ENCODE assay signal across 12 cellular contexts in genomic region chr5:14105717-14106435, GRCh38. TPM values are rescaled to one million over a fixed set of nuclear protein-coding genes. Genes with fewer than 3 reads are reported as not detected.
DNase-seq lines count a peak whose midpoint lies in the region; ATAC-seq, FAIRE-seq and TF ChIP-seq lines count a peak whose summit lies in the region.
"Had no signal": no experiment of that assay in that cellular context is flagged by ENCODE, and none has a peak within 500 bp of the region (broad histone marks: within the 10 kb centered on the region; RNA-seq: fewer than 3 reads in every experiment).

No MANE protein-coding gene starts in this region.

- no peak overlapping the region for H3K4me3 ChIP-seq in kidney epithelial cell (ENCODE audit: low read depth, low read length)
- H3K4me3 ChIP-seq: heart right ventricle, K562, pancreas had no signal

- H3K36me3 Mint-ChIP-seq in activated B cell treated with CpG ODN at 0.5 μM for 24 hours (ENCODE audit: low read depth), result no peaks in the 10 kb centered on the region

- intact Hi-C loops in activated B cell treated with CpG ODN at 0.5 μM for 24 hours (cut with micrococcal nuclease), result loop anchor here (5.0 kb wide), 2 partner anchors 236 to 551 kb away; no protein-coding TSS in a partner anchor

- no peak for ATAC-seq in activated B cell treated with CpG ODN at 0.5 μM for 24 hours (ENCODE audit: low read depth)
- no peak for ATAC-seq in HG03095 (IDR thresholded peaks at IDR 0.05; ENCODE audit: unreplicated experiment)
- ATAC-seq in GM21526 (IDR thresholded peaks at IDR 0.05; ENCODE audit: low FRiP score, unreplicated experiment), result no peak
- ATAC-seq in HG03439 (IDR thresholded peaks at IDR 0.05; ENCODE audit: unreplicated experiment), result no peak
- ATAC-seq: K562 had no signal

- H3K36me3 ChIP-seq in kidney epithelial cell (ENCODE audit: control insufficient read depth, insufficient read depth, low read length), result no peaks in the 10 kb centered on the region
- H3K36me3 ChIP-seq: heart right ventricle, pancreas had no signal

- H3K9me3 Mint-ChIP-seq in activated B cell treated with CpG ODN at 0.5 μM for 24 hours, result peaks cover 8% of the 10 kb centered on the region

- FAIRE-seq in GM12891 (lab: Jason Lieb, UNC), result no peak
- FAIRE-seq: K562, pancreas had no signal

- peak overlapping the region; percentile 9 for H3K4me3 Mint-ChIP-seq in activated B cell treated with CpG ODN at 0.5 μM for 24 hours

- peaks cover 1% of the 10 kb centered on the region for H3K27me3 Mint-ChIP-seq in activated B cell treated with CpG ODN at 0.5 μM for 24 hours

- H3K4me1 Mint-ChIP-seq in activated B cell treated with CpG ODN at 0.5 μM for 24 hours, result peaks cover 40% of the 10 kb centered on the region

- POLR2A ChIA-PET in activated B cell treated with CpG ODN at 0.5 μM for 24 hours (lab: Charles Lee), result interaction anchor here (1.1 kb wide), 1 partner anchor 106 kb away, joined by 3 read pairs; no protein-coding TSS in a partner anchor

- TF ChIP-seq POLR2A in GM12891 (IDR thresholded peaks at IDR 0.05; ENCODE audit: low read depth, low read length), result no peak

- TF ChIP-seq CTCF in activated B cell treated with CpG ODN at 0.5 μM for 24 hours (IDR thresholded peaks at IDR 0.05) (no peak), kidney epithelial cell (IDR thresholded peaks at IDR 0.05; ENCODE audit: insufficient read depth, low read length, poor library complexity, severe bottlenecking) (no peak)

- CTCF ChIA-PET in activated B cell treated with CpG ODN at 0.5 μM for 24 hours (lab: Charles Lee), result interaction anchor here (0.8 to 1.3 kb wide), 2 partner anchors 164 to 166 kb away, joined by 4 to 8 read pairs; no protein-coding TSS in a partner anchor

- no peaks in the 10 kb centered on the region for H3K27me3 ChIP-seq in kidney epithelial cell (ENCODE audit: control insufficient read depth, insufficient read depth, low read length)
- H3K27me3 ChIP-seq: heart right ventricle, pancreas had no signal

- DNase-seq in COR-L47 (lab: John Stamatoyannopoulos, UW) (peak; percentile 54), LoVo (ENCODE audit: low spot score) (peak; percentile 62), activated B cell treated with CpG ODN at 0.5 μM for 24 hours (no peak), kidney epithelial cell (ENCODE audit: low read depth) (peak; percentile 86), GM12891 (ENCODE audit: insufficient read length, low spot score) (no peak)
- DNase-seq: activated effector memory CD4-positive, alpha-beta T cell treated with anti-CD3 and anti-CD28 coated beads, Interleukin-2, amount 50 U/mL, for 16 hours; heart right ventricle had no signal

- H3K27ac Mint-ChIP-seq in activated B cell treated with CpG ODN at 0.5 μM for 24 hours, result peak overlapping the region; percentile 50

TF ChIP-seq in GM12891, 5 proteins besides CTCF, POLR2A, EP300 and RAD21:
- TF ChIP-seq PAX5 (IDR thresholded peaks at IDR 0.05; ENCODE audit: insufficient read depth, low read length, severe bottlenecking) (no peak), SPI1 (IDR thresholded peaks at IDR 0.05; ENCODE audit: low read depth, low read length) (no peak), POU2F2 (IDR thresholded peaks at IDR 0.05; ENCODE audit: low read depth, low read length) (no peak), POLR2AphosphoS5 (IDR thresholded peaks at IDR 0.05; ENCODE audit: low read depth, low read length) (no peak), TAF1 (IDR thresholded peaks at IDR 0.05; ENCODE audit: low read depth, low read length) (no peak)

RNA-seq across cellular contexts. Expression of gene TRIO, which starts 37.3 kb away (rescaled TPM):
- total RNA-seq in activated B cell treated with CpG ODN at 0.5 μM for 24 hours (191 and 223 TPM in 2 replicates), kidney epithelial cell (174 and 196 TPM in 2 replicates)
- 24.2 TPM for polyA plus RNA-seq in GM12891 (2012; ENCODE audit: low read depth, missing spikeins)

Comparison
In these comparisons a context has a peak if more than half of its experiments do, and no peak if none do; other contexts are left out.
1. DNase-seq: peak in COR-L47 (single experiment), LoVo (single experiment) and kidney epithelial cell (single experiment); none in activated B cell treated with CpG ODN at 0.5 μM for 24 hours (single experiment) and GM12891 (single experiment).